Comparison of ENCODE assay signal across 21 cellular contexts in the genomic region with DNA sequence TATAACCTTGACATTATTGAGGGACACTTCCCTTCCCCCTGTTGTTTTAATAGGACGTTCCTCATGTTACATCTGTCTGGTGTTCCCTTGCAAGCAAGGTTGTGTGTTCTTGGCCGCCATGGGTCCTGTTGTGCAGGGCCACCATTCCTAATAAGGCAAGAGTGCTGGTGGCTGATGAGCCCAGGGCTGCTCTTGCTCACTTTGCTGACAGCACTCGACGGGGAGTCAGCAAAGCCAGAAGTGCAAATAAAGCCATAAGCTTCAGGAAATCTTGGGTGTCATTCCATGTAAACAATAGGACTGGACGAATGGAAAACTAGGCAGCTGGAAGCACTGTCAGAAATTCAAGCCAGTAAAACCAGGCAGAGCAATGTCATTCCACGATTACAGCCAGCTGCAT.
DNase-seq lines count a peak whose midpoint lies in the region; ATAC-seq and TF ChIP-seq lines count a peak whose summit lies in the region.
"Had no signal": no experiment of that assay in that cellular context is flagged by ENCODE, and none has a peak within 500 bp of the region (broad histone marks: within the 10 kb centered on the region; RNA-seq: fewer than 3 reads in every experiment).

No MANE protein-coding gene starts in this region.

- WGBS in esophagus muscularis mucosa, result 18% methylated on average over 6 of the region's 6 CpGs

- H3K36me3 ChIP-seq in esophagus muscularis mucosa (no peaks in the 10 kb centered on the region), stomach smooth muscle (ENCODE audit: control insufficient read depth in 2 of 2, insufficient read depth in 2 of 2, low read length in 2 of 2) (no peaks in the 10 kb centered on the region)
- H3K36me3 ChIP-seq: gastroesophageal sphincter, ovary, SJSA1 had no signal

- H3K27me3 ChIP-seq in esophagus muscularis mucosa, result no peaks in the 10 kb centered on the region
- no peaks in the 10 kb centered on the region for H3K27me3 ChIP-seq in stomach smooth muscle (ENCODE audit: control insufficient read depth in 1 of 2, insufficient read depth in 2 of 2, low read length in 2 of 2)
- H3K27me3 ChIP-seq: gastroesophageal sphincter, ovary, SJSA1 had no signal

- no peak for ATAC-seq in HG03135 (IDR thresholded peaks at IDR 0.05; ENCODE audit: unreplicated experiment)
- ATAC-seq: activated naive CD4-positive, alpha-beta T cell treated with anti-CD3 and anti-CD28 coated beads, Interleukin-2, amount 50 U/mL, for 72 hours; gastroesophageal sphincter; stimulated activated naive B cell treated with anti-CD40 and anti-IgM and Interleukin-4, amounts not matched to agents 10 μg/mL and 1 μg/mL and 100 μg/mL, for 72 hours; T-cell had no signal

- no peak for TF ChIP-seq EP300 in esophagus muscularis mucosa (IDR thresholded peaks at IDR 0.05)

- H3K4me3 ChIP-seq in esophagus muscularis mucosa, result no peak overlapping the region
- H3K4me3 ChIP-seq in stomach smooth muscle (ENCODE audit: low read length in 2 of 2), result peak overlapping the region in 1 of 2 donors; percentile 4
- H3K4me3 ChIP-seq: gastroesophageal sphincter, ovary, SJSA1 had no signal

- no peak for TF ChIP-seq POLR2A in esophagus muscularis mucosa (IDR thresholded peaks at IDR 0.05; ENCODE audit: low read depth)

- H3K27ac ChIP-seq in esophagus muscularis mucosa (replicated peaks in 1 of 4) (peak overlapping the region in 3 of 4 donors; percentile 18 to 48 (median 28)), stomach smooth muscle (ENCODE audit: low read length) (peak overlapping the region; percentile 80)
- H3K27ac ChIP-seq: ovary, SJSA1 had no signal

- H3K9me3 ChIP-seq in esophagus muscularis mucosa (no peaks in the 10 kb centered on the region), stomach smooth muscle (ENCODE audit: control insufficient read depth in 2 of 2, low read length in 2 of 2) (no peaks in the 10 kb centered on the region)
- H3K9me3 ChIP-seq: gastroesophageal sphincter, ovary, SJSA1 had no signal

- H3K4me1 ChIP-seq in esophagus muscularis mucosa (peaks cover 0 to 22% (median 17%) of the 10 kb centered on the region in 4 donors), stomach smooth muscle (ENCODE audit: control insufficient read depth, insufficient read depth, low read length) (peaks cover 23% of the 10 kb centered on the region)

- peak; percentile 32 for DNase-seq in NCI-H748 (lab: John Stamatoyannopoulos, UW; ENCODE audit: unreplicated experiment)
- no peak for DNase-seq in NCI-H748 treated with DMSO at 0.1 percent for 48 hours (lab: John Stamatoyannopoulos, UW)
- DNase-seq in NCI-H1092 (lab: John Stamatoyannopoulos, UW), result peak; percentile 8
- no peak for DNase-seq in esophagus muscularis mucosa (ENCODE audit: extremely low spot score)
- DNase-seq in GM19238 (ENCODE audit: insufficient read length, low spot score), result no peak
- DNase-seq: activated CD4-positive, alpha-beta T cell treated with anti-CD3 and anti-CD28 coated beads for 48 hours; activated T-cell treated with anti-CD3 and anti-CD28 coated beads for 4 hours; AML-193; amygdala; CD4-positive, alpha-beta T cell; GOT3; NCI-H774; ovary; small intestine; stimulated activated naive B cell treated with anti-CD40 and anti-IgM and Interleukin-4, amounts not matched to agents 10 μg/mL and 1 μg/mL and 100 μg/mL, for 72 hours; T-cell had no signal

- TF ChIP-seq CTCF in esophagus muscularis mucosa (IDR thresholded peaks at IDR 0.05), result no peak

- intact Hi-C loops in esophagus muscularis mucosa (cut with DNase I), result no loop called here

- H3K9ac ChIP-seq in stomach smooth muscle (ENCODE audit: low read length in 2 of 2), result peak overlapping the region in 1 of 2 donors; percentile 62

Comparison
In these comparisons a context has a peak if more than half of its experiments do, and no peak if none do; other contexts are left out.
1. DNase-seq: peak in NCI-H748 (single experiment) and NCI-H1092 (single experiment); none in NCI-H748 treated with DMSO at 0.1 percent for 48 hours (single experiment), esophagus muscularis mucosa (single experiment) and GM19238 (single experiment).